ENCODE assay signal across 3 cellular contexts in genomic region chr1:75152092-75152491, GRCh38.
TF ChIP-seq lines count a peak whose summit lies in the region.

No MANE protein-coding gene starts in this region.

TF ChIP-seq in HepG2, 621 proteins besides CTCF, POLR2A, EP300 and RAD21:
- TF ChIP-seq MAFK (conservative IDR thresholded peaks at IDR 0.05 in 1 of 2, IDR thresholded peaks at IDR 0.05 in 1 of 2; ENCODE audit: low read length in 2 of 2) (peak; percentile 63 to 81), MAFF (IDR thresholded peaks at IDR 0.05; ENCODE audit: low read depth, low read length) (peak; percentile 60), HNRNPH1 (optimal IDR thresholded peaks at IDR 0.05; ENCODE audit: low read depth, low read length) (no peak), ZNF577 (CRISPR knock-in tag; IDR thresholded peaks at IDR 0.05; ENCODE audit: borderline replicate concordance, low read depth) (no peak)

TF ChIP-seq in A549, 52 proteins besides CTCF, POLR2A, EP300 and RAD21:
- TF ChIP-seq HOXB13 (CRISPR knock-in tag; IDR thresholded peaks at IDR 0.05; ENCODE audit: low read depth) (no peak), PHF8 (IDR thresholded peaks at IDR 0.05; ENCODE audit: borderline replicate concordance, low read depth) (no peak), KDM5A (IDR thresholded peaks at IDR 0.05) (no peak), MAFK (IDR thresholded peaks at IDR 0.05; ENCODE audit: partially characterized antibody) (peak; percentile 64)

TF ChIP-seq in K562, 482 proteins besides CTCF, POLR2A, EP300 and RAD21:
- TF ChIP-seq KLF16 (IDR thresholded peaks at IDR 0.05): no peak
- TF ChIP-seq MAFF (IDR thresholded peaks at IDR 0.05; ENCODE audit: low read length): peak; percentile 14; the same call in 1 of the 2 replicates
- no peak for TF ChIP-seq ZBTB43 (CRISPR knock-in tag; IDR thresholded peaks at IDR 0.05)
- TF ChIP-seq U2AF2 (optimal IDR thresholded peaks at IDR 0.05; ENCODE audit: low read depth, low read length): no peak
- no peak for TF ChIP-seq NUFIP1 (IDR thresholded peaks at IDR 0.05; ENCODE audit: partially characterized antibody)
- TF ChIP-seq ZNF316 (IDR thresholded peaks at IDR 0.05): 0 out of 2 replicates have a peak, but pooled peaks have one; percentile 40
- TF ChIP-seq MAFG (tag; conservative IDR thresholded peaks at IDR 0.05): 0 out of 2 replicates have a peak, but pooled peaks have one; percentile 23
- TF ChIP-seq ZNF197 (CRISPR knock-in tag; IDR thresholded peaks at IDR 0.05; ENCODE audit: low read depth): no peak
- TF ChIP-seq C11orf30 (IDR thresholded peaks at IDR 0.05; ENCODE audit: low read depth): peak; percentile 43; the same call in 1 of the 2 replicates
